Comparison of ENCODE assay signal across 1 cellular context in the genomic region with DNA sequence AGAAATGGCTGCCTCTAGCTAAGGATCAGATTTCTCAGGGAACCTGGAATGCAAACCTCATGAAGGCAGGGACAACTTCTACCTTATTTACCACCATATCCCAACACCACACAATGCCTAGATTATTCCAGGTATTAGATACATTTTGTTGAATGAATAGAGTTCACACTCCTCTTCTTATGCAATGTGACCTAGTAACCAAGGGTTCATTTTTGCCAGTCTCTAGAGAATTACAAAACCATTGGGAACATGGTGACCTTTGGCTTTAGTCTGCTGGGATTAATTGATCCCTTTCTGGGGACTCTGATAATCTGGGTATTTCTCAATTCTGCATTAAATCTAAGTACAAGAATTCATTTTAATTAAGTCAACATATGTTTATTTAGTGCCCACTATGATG.
A peak's percentile ranks its signal among the peaks of the same experiment; 100 is the strongest.
TF ChIP-seq lines count a peak whose summit lies in the region.

No MANE protein-coding gene starts in this region.

TF ChIP-seq in HepG2, 621 proteins besides CTCF, POLR2A, EP300 and RAD21 (continued from another document and continues in another):
- TF ChIP-seq ZHX1 (CRISPR knock-in tag; IDR thresholded peaks at IDR 0.05; ENCODE audit: low read depth) = no peak
- TF ChIP-seq SETDB1 (CRISPR knock-in tag; IDR thresholded peaks at IDR 0.05; ENCODE audit: borderline replicate concordance) = 0 out of 2 replicates have a peak, but pooled peaks have one; percentile 17
- peak; percentile 81 for TF ChIP-seq CEBPG (CRISPR knock-in tag; IDR thresholded peaks at IDR 0.05)
- no peak for TF ChIP-seq ZNF263 (CRISPR knock-in tag; IDR thresholded peaks at IDR 0.05)
- TF ChIP-seq ZNF331 (CRISPR knock-in tag; IDR thresholded peaks at IDR 0.05) = peak; percentile 55; the same call in 1 of the 2 replicates
- no peak for TF ChIP-seq ZNF597 (CRISPR knock-in tag; IDR thresholded peaks at IDR 0.05)
- peak; percentile 100 for TF ChIP-seq POGK (CRISPR knock-in tag; conservative IDR thresholded peaks at IDR 0.05)
- no peak for TF ChIP-seq CHD2 (IDR thresholded peaks at IDR 0.05; ENCODE audit: low read depth, low read length)
- TF ChIP-seq FLYWCH1 (CRISPR knock-in tag; IDR thresholded peaks at IDR 0.05) = no peak
- no peak for TF ChIP-seq DR1 (CRISPR knock-in tag; IDR thresholded peaks at IDR 0.05)
- TF ChIP-seq MYC (CRISPR knock-in tag; IDR thresholded peaks at IDR 0.05; ENCODE audit: borderline replicate concordance) = no peak
- TF ChIP-seq ZNF737 (CRISPR knock-in tag; IDR thresholded peaks at IDR 0.05; ENCODE audit: borderline replicate concordance) = no peak
- TF ChIP-seq HNRNPLL (IDR thresholded peaks at IDR 0.05; ENCODE audit: low read depth, low read length, poor library complexity, severe bottlenecking) = no peak
- no peak for TF ChIP-seq BORCS8-MEF2B (CRISPR knock-in tag; IDR thresholded peaks at IDR 0.05)
- TF ChIP-seq, protein P1, sequence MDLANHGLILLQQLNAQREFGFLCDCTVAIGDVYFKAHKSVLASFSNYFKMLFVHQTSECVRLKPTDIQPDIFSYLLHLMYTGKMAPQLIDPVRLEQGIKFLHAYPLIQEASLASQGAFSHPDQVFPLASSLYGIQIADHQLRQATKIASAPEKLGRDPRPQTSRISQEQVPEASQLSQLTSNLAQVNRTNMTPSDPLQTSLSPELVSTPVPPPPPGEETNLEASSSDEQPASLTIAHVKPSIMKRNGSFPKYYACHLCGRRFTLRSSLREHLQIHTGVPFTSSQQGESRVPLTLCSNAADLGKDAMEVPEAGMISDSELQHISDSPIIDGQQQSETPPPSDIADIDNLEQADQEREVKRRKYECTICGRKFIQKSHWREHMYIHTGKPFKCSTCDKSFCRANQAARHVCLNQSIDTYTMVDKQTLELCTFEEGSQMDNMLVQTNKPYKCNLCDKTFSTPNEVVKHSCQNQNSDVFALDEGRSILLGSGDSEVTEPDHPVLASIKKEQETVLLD (CRISPR knock-in tag; IDR thresholded peaks at IDR 0.05; ENCODE audit: low read depth) = no peak
- no peak for TF ChIP-seq ZFP41 (CRISPR knock-in tag; IDR thresholded peaks at IDR 0.05; ENCODE audit: borderline replicate concordance)
- no peak for TF ChIP-seq ZNF558 (CRISPR knock-in tag; IDR thresholded peaks at IDR 0.05; ENCODE audit: borderline replicate concordance)
- no peak for TF ChIP-seq IRX3 (CRISPR knock-in tag; IDR thresholded peaks at IDR 0.05; ENCODE audit: borderline replicate concordance, low read depth)
- TF ChIP-seq GPN1 (CRISPR knock-in tag; IDR thresholded peaks at IDR 0.05; ENCODE audit: borderline replicate concordance) = no peak
- TF ChIP-seq ZNF484 (CRISPR knock-in tag; IDR thresholded peaks at IDR 0.05; ENCODE audit: borderline replicate concordance, low read depth) = no peak
- TF ChIP-seq RFX3 (CRISPR knock-in tag; IDR thresholded peaks at IDR 0.05) = no peak
- TF ChIP-seq ZNF142 (CRISPR knock-in tag; IDR thresholded peaks at IDR 0.05) = no peak
- no peak for TF ChIP-seq NCOA1 (CRISPR knock-in tag; IDR thresholded peaks at IDR 0.05)
- TF ChIP-seq SOX13 (IDR thresholded peaks at IDR 0.05) = peak; percentile 49; the same call in 1 of the 2 replicates
- TF ChIP-seq SOX13 (CRISPR knock-in tag; conservative IDR thresholded peaks at IDR 0.05 in 1 of 2, IDR thresholded peaks at IDR 0.05 in 1 of 2) = peak in 1 of 2 experiments; percentile 71; a peak in 2 of 4 replicates
- TF ChIP-seq XBP1 (CRISPR knock-in tag; IDR thresholded peaks at IDR 0.05) = no peak
- TF ChIP-seq PHB2 (IDR thresholded peaks at IDR 0.05; ENCODE audit: partially characterized antibody) = no peak
- TF ChIP-seq DPF2 (CRISPR knock-in tag; IDR thresholded peaks at IDR 0.05; ENCODE audit: borderline replicate concordance, low read depth) = no peak
- TF ChIP-seq, protein P2, sequence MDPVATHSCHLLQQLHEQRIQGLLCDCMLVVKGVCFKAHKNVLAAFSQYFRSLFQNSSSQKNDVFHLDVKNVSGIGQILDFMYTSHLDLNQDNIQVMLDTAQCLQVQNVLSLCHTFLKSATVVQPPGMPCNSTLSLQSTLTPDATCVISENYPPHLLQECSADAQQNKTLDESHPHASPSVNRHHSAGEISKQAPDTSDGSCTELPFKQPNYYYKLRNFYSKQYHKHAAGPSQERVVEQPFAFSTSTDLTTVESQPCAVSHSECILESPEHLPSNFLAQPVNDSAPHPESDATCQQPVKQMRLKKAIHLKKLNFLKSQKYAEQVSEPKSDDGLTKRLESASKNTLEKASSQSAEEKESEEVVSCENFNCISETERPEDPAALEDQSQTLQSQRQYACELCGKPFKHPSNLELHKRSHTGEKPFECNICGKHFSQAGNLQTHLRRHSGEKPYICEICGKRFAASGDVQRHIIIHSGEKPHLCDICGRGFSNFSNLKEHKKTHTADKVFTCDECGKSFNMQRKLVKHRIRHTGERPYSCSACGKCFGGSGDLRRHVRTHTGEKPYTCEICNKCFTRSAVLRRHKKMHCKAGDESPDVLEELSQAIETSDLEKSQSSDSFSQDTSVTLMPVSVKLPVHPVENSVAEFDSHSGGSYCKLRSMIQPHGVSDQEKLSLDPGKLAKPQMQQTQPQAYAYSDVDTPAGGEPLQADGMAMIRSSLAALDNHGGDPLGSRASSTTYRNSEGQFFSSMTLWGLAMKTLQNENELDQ (CRISPR knock-in tag; IDR thresholded peaks at IDR 0.05; ENCODE audit: borderline replicate concordance) = no peak
- peak; percentile 86 for TF ChIP-seq GATAD2A (CRISPR knock-in tag; IDR thresholded peaks at IDR 0.05)
- TF ChIP-seq, protein P3, sequence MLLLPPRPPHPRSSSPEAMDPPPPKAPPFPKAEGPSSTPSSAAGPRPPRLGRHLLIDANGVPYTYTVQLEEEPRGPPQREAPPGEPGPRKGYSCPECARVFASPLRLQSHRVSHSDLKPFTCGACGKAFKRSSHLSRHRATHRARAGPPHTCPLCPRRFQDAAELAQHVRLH (CRISPR knock-in tag; IDR thresholded peaks at IDR 0.05; ENCODE audit: borderline replicate concordance, low read depth) = no peak
- no peak for TF ChIP-seq REXO4 (CRISPR knock-in tag; IDR thresholded peaks at IDR 0.05; ENCODE audit: borderline replicate concordance)
- TF ChIP-seq, protein P4, sequence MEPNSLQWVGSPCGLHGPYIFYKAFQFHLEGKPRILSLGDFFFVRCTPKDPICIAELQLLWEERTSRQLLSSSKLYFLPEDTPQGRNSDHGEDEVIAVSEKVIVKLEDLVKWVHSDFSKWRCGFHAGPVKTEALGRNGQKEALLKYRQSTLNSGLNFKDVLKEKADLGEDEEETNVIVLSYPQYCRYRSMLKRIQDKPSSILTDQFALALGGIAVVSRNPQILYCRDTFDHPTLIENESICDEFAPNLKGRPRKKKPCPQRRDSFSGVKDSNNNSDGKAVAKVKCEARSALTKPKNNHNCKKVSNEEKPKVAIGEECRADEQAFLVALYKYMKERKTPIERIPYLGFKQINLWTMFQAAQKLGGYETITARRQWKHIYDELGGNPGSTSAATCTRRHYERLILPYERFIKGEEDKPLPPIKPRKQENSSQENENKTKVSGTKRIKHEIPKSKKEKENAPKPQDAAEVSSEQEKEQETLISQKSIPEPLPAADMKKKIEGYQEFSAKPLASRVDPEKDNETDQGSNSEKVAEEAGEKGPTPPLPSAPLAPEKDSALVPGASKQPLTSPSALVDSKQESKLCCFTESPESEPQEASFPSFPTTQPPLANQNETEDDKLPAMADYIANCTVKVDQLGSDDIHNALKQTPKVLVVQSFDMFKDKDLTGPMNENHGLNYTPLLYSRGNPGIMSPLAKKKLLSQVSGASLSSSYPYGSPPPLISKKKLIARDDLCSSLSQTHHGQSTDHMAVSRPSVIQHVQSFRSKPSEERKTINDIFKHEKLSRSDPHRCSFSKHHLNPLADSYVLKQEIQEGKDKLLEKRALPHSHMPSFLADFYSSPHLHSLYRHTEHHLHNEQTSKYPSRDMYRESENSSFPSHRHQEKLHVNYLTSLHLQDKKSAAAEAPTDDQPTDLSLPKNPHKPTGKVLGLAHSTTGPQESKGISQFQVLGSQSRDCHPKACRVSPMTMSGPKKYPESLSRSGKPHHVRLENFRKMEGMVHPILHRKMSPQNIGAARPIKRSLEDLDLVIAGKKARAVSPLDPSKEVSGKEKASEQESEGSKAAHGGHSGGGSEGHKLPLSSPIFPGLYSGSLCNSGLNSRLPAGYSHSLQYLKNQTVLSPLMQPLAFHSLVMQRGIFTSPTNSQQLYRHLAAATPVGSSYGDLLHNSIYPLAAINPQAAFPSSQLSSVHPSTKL (CRISPR knock-in tag; IDR thresholded peaks at IDR 0.05) = peak; percentile 83
- no peak for TF ChIP-seq RELA (CRISPR knock-in tag; IDR thresholded peaks at IDR 0.05)
- no peak for TF ChIP-seq ZC3H4 (CRISPR knock-in tag; IDR thresholded peaks at IDR 0.05; ENCODE audit: borderline replicate concordance)
- no peak for TF ChIP-seq POLR2AphosphoS5 (IDR thresholded peaks at IDR 0.05; ENCODE audit: low read depth, low read length)
- TF ChIP-seq SP2 (CRISPR knock-in tag; IDR thresholded peaks at IDR 0.05) = no peak
